ENCODE assay signal across 23 cellular contexts in genomic region chr1:185716095-185716494, GRCh38. TPM values are rescaled to one million over a fixed set of nuclear protein-coding genes. Genes with fewer than 3 reads are reported as not detected.
A peak's percentile ranks its signal among the peaks of the same experiment; 100 is the strongest.
DNase-seq lines count a peak whose midpoint lies in the region; ATAC-seq, FAIRE-seq and TF ChIP-seq lines count a peak whose summit lies in the region.
"Had no signal": no experiment of that assay in that cellular context is flagged by ENCODE, and none has a peak within 500 bp of the region (broad histone marks: within the 10 kb centered on the region; RNA-seq: fewer than 3 reads in every experiment).

No MANE protein-coding gene starts in this region.

- H2BK20ac ChIP-seq in IMR-90 (ENCODE audit: low read depth, low read length) = no peak overlapping the region

- TF ChIP-seq RAD21 in IMR-90 (IDR thresholded peaks at IDR 0.05; ENCODE audit: low read length) (no peak), K562 (CRISPR knock-in tag; conservative IDR thresholded peaks at IDR 0.05 in 1 of 2, IDR thresholded peaks at IDR 0.05 in 1 of 2) (no peak)

- no peak overlapping the region for H2BK120ac ChIP-seq in IMR-90 (ENCODE audit: low read depth, low read length)

- no peak overlapping the region for H3K4ac ChIP-seq in IMR-90 (ENCODE audit: low read depth, low read length)

- dilution Hi-C loops in IMR-90 (cut with HindIII; ENCODE audit: low sequenced_read_pairs, unreplicated experiment) = no loop called here

- H3K27me3 ChIP-seq in A673 (replicated peaks; ENCODE audit: insufficient read depth, low read depth, low read length, poor library complexity) = no peaks in the 10 kb centered on the region
- H3K27me3 ChIP-seq in IMR-90 (ENCODE audit: control insufficient read depth, insufficient read depth, low read length) = no peaks in the 10 kb centered on the region
- H3K27me3 ChIP-seq in K562 (ENCODE audit: control insufficient read depth in 2 of 2, insufficient read depth in 2 of 2, low read length in 2 of 2) = no peaks in the 10 kb centered on the region
- H3K27me3 ChIP-seq: BE2C; BLaER1 treated with 17β-estradiol and CSF1 and Interleukin-3, amounts not matched to agents 10 nM and 100 nM had no signal

- no peaks in the 10 kb centered on the region for H4K20me1 ChIP-seq in IMR-90 (ENCODE audit: insufficient read depth, low read length)
- H4K20me1 ChIP-seq in K562 (replicated peaks; ENCODE audit: control insufficient read depth, insufficient read depth, low read length) = no peaks in the 10 kb centered on the region
- H4K20me1 ChIP-seq: BLaER1 treated with 17β-estradiol and CSF1 and Interleukin-3, amounts not matched to agents 10 nM and 100 nM had no signal

- TF ChIP-seq CTCF in A673 (conservative IDR thresholded peaks at IDR 0.05; ENCODE audit: low read depth, low read length) (no peak), IMR-90 (conservative IDR thresholded peaks at IDR 0.05; ENCODE audit: low read depth, low read length) (no peak), K562 (IDR thresholded peaks at IDR 0.05 in 2 of 3, conservative IDR thresholded peaks at IDR 0.05 in 1 of 3; ENCODE audit: insufficient read depth in 2 of 3, low read depth in 1 of 3, low read length in 3 of 3) (no peak)

- peak overlapping the region; percentile 100 for H3K27ac ChIP-seq in A673 (ENCODE audit: low read depth, low read length, poor library complexity, severe bottlenecking)
- H3K27ac ChIP-seq in IMR-90 (ENCODE audit: insufficient read depth, low read length) = no peak overlapping the region
- no peak overlapping the region for H3K27ac ChIP-seq in K562 (ENCODE audit: extremely low read depth, low read depth, low read length)
- H3K27ac ChIP-seq: BLaER1 treated with 17β-estradiol and CSF1 and Interleukin-3, amounts not matched to agents 10 nM and 100 nM had no signal

- CTCF ChIA-PET in A673 (lab: Charles Lee) (no interaction called here), IMR-90 (lab: Yijun Ruan, JAX) (no interaction called here), K562 (lab: Yijun Ruan, JAX; ENCODE audit: low intra/inter-chr PET ratio) (no interaction called here)

- H4K5ac ChIP-seq in IMR-90 (ENCODE audit: low read depth, low read length) = no peak overlapping the region

- WGBS in IMR-90 (ENCODE audit: extremely low coverage in 2 of 2, insufficient read length in 1 of 2), 2 experiments = no CpG with 5 or more reads among the region's 3 CpGs
- 7% methylated on average over 3 of the region's 3 CpGs for WGBS in K562 (ENCODE audit: insufficient coverage, low coverage, missing lambda C conversion rate)

- intact Hi-C loops in A673 (cut with micrococcal nuclease; ENCODE audit: unreplicated experiment) = loop anchor here (1.0 to 5.0 kb wide), 4 partner anchors 29 to 361 kb away; no protein-coding TSS in a partner anchor
- intact Hi-C loops in IMR-90 (cut with micrococcal nuclease) = no loop called here
- intact Hi-C loops in K562 (cut with micrococcal nuclease) = no loop called here

- H4K91ac ChIP-seq in IMR-90 (ENCODE audit: insufficient read depth, low read depth, low read length) = no peak overlapping the region

- no peak for FAIRE-seq in K562 (lab: Jason Lieb, UNC)
- FAIRE-seq: G401.6, GM12878, GM19239 had no signal

- H3K56ac ChIP-seq in IMR-90 (ENCODE audit: extremely low read depth, insufficient read depth, low read length) = no peak overlapping the region

- H2AK5ac ChIP-seq in IMR-90 (ENCODE audit: low read depth, low read length) = no peak overlapping the region

- H3K79me1 ChIP-seq in IMR-90 (ENCODE audit: low read depth in 1 of 2, low read length in 2 of 2) = no peaks in the 10 kb centered on the region

- no peak overlapping the region for H3K14ac ChIP-seq in IMR-90 (replicated peaks; ENCODE audit: low read depth, low read length)

- no peak for TF ChIP-seq EP300 in K562 (IDR thresholded peaks at IDR 0.05; ENCODE audit: low read length)

- BruUV-seq in A673 (replicated peaks; lab: Mats Ljungman, UMichigan) (no TSS peak), IMR-90 (replicated peaks; lab: Mats Ljungman, UMichigan) (no TSS peak), K562 (replicated peaks; lab: Mats Ljungman, UMichigan) (no TSS peak)

- H3K9me1 ChIP-seq in IMR-90 (ENCODE audit: insufficient read depth, low read length) (no peaks in the 10 kb centered on the region), K562 (ENCODE audit: control insufficient read depth, insufficient read depth, low read length) (no peaks in the 10 kb centered on the region)

- TF ChIP-seq POLR2A in IMR-90 (IDR thresholded peaks at IDR 0.05; ENCODE audit: low read depth, low read length) (no peak), K562 (conservative IDR thresholded peaks at IDR 0.05) (no peak)

- POLR2A ChIA-PET in A673 (lab: Charles Lee; ENCODE audit: low non-redundant PET) (no interaction called here), IMR-90 (lab: Charles Lee; ENCODE audit: unreplicated experiment) (no interaction called here), K562 (lab: Yijun Ruan, JAX) (no interaction called here)

- ATAC-seq in IMR-90 (ENCODE audit: low read depth) (no peak), K562 (no peak), GM19467 (IDR thresholded peaks at IDR 0.05; ENCODE audit: unreplicated experiment) (no peak)
- ATAC-seq: GM12878, GM23338, HCT116 had no signal

- H3K4me3 ChIP-seq in A673 (ENCODE audit: low read depth, low read length, poor library complexity, severe bottlenecking) = no peak overlapping the region
- H3K4me3 ChIP-seq in IMR-90 (ENCODE audit: insufficient read depth, low read depth, low read length) = no peak overlapping the region
- H3K4me3 ChIP-seq in K562 = no peak overlapping the region
- H3K4me3 ChIP-seq: BLaER1 treated with 17β-estradiol and CSF1 and Interleukin-3, amounts not matched to agents 10 nM and 100 nM; GM12878; GM23338 had no signal

- peaks cover 63% of the 10 kb centered on the region for H3K4me1 ChIP-seq in A673 (ENCODE audit: insufficient read depth, low read length, poor library complexity, severe bottlenecking)
- peaks cover 4% of the 10 kb centered on the region for H3K4me1 ChIP-seq in IMR-90 (ENCODE audit: control insufficient read depth, insufficient read depth, low read length)
- H3K4me1 ChIP-seq in K562 (replicated peaks in 1 of 2; ENCODE audit: control insufficient read depth in 2 of 2, insufficient read depth in 2 of 2, low read length in 2 of 2) = no peaks in the 10 kb centered on the region
- H3K4me1 ChIP-seq: BE2C had no signal

- peaks cover 7% of the 10 kb centered on the region for H3K36me3 ChIP-seq in A673 (ENCODE audit: insufficient read depth, low read length, poor library complexity, severe bottlenecking)
- H3K36me3 ChIP-seq in IMR-90 (ENCODE audit: control insufficient read depth, insufficient read depth, low read length) = no peaks in the 10 kb centered on the region
- H3K36me3 ChIP-seq in K562 (ENCODE audit: control insufficient read depth, insufficient read depth, low read length) = no peaks in the 10 kb centered on the region
- H3K36me3 ChIP-seq: BE2C; BLaER1 treated with 17β-estradiol and CSF1 and Interleukin-3, amounts not matched to agents 10 nM and 100 nM had no signal

- in situ Hi-C loops in IMR-90 (cut with MboI; ENCODE audit: low sequenced_read_pairs) = no loop called here
- in situ Hi-C loops in K562 (cut with MboI) = no loop called here

- no peak overlapping the region for H2BK15ac ChIP-seq in IMR-90 (ENCODE audit: low read depth, low read length)

- H3K18ac ChIP-seq in IMR-90 (ENCODE audit: low read depth, low read length) = no peak overlapping the region

- peak; percentile 99 for DNase-seq in A673 (ENCODE audit: low spot score)
- no peak for DNase-seq in IMR-90
- DNase-seq in K562 (ENCODE audit: extremely low read depth in 1 of 4, low spot score in 3 of 4) = no peak
- no peak for DNase-seq in activated gamma-delta T cell treated with Interleukin-2 at 50 U/mL for 16 hours
- DNase-seq in NOMO-1 treated with DMSO at 0.1 percent for 48 hours (lab: John Stamatoyannopoulos, UW; ENCODE audit: unreplicated experiment) = no peak
- DNase-seq: ACHN; AML-193; BE2C; Calu3; CD4-positive, alpha-beta T cell; CD8-positive, alpha-beta memory T cell; COR-L47; DMS153; DND-41; H9 had no signal

- no peak overlapping the region for H4K8ac ChIP-seq in IMR-90 (ENCODE audit: low read depth in 2 of 2, low read length in 2 of 2)

- H2BK5ac ChIP-seq in IMR-90 (ENCODE audit: low read depth, low read length, poor library complexity, severe bottlenecking) = no peak overlapping the region

- H3K4me2 ChIP-seq in IMR-90 (ENCODE audit: low read depth, low read length) = no peak overlapping the region
- H3K4me2 ChIP-seq in K562 (ENCODE audit: insufficient read depth, low read length) = no peak overlapping the region
- H3K4me2 ChIP-seq: GM23338 had no signal

- no peak overlapping the region for H3K23ac ChIP-seq in IMR-90 (ENCODE audit: low read depth, low read length)

- H3K9ac ChIP-seq in IMR-90 (ENCODE audit: low read depth, low read length) (no peak overlapping the region), K562 (ENCODE audit: insufficient read depth in 1 of 2, low read depth in 2 of 2, low read length in 2 of 2) (no peak overlapping the region)
- H3K9ac ChIP-seq: BLaER1 treated with 17β-estradiol and CSF1 and Interleukin-3, amounts not matched to agents 10 nM and 100 nM had no signal

- H2AFZ ChIP-seq in IMR-90 (replicated peaks; ENCODE audit: low read length, poor library complexity) (no peak overlapping the region), K562 (ENCODE audit: low read depth, low read length) (no peak overlapping the region)
- H2AFZ ChIP-seq: GM23338 had no signal

- H2AK9ac ChIP-seq in IMR-90 (replicated peaks; ENCODE audit: low read depth, low read length, poor library complexity) = no peak overlapping the region

- no peaks in the 10 kb centered on the region for H3K79me2 ChIP-seq in K562 (ENCODE audit: control insufficient read depth, insufficient read depth, low read length)

- H3K9me3 ChIP-seq in A673 (ENCODE audit: low read depth, low read length, poor library complexity, severe bottlenecking) (no peaks in the 10 kb centered on the region), IMR-90 (ENCODE audit: control insufficient read depth, insufficient read depth, low read length) (no peaks in the 10 kb centered on the region), K562 (replicated peaks; ENCODE audit: control insufficient read depth, insufficient read depth, low read depth, low read length) (no peaks in the 10 kb centered on the region)
- H3K9me3 ChIP-seq: BE2C; BLaER1 treated with 17β-estradiol and CSF1 and Interleukin-3, amounts not matched to agents 10 nM and 100 nM had no signal

RNA-seq across cellular contexts. Expression of gene HMCN1, which starts 18.1 kb away (rescaled TPM):
- total RNA-seq in A673 (2021) (134 and 182 TPM in 2 replicates), IMR-90 (2012; rRNA removed) (7.8 and 11.7 TPM in 2 replicates), K562 (2014; rRNA removed) (0.08 and 0.18 TPM in 2 replicates), K562 (2014; rRNA removed; fragmentation: Illumina TruSeq; extraction: Trizol) (0.26 and 0.36 TPM in 2 replicates), K562 (2015; rRNA removed; fragmentation: Illumina TruSeq; extraction: Trizol) (0.08 and 0.29 TPM in 2 replicates), K562 (2021) (0.13 and 0.16 TPM in 2 replicates)
- polyA plus RNA-seq in IMR-90 (2012; rRNA removed) (4.6 and 6.1 TPM in 2 replicates), K562 (2011; rRNA removed) (0.05 and 0.07 TPM in 2 replicates), K562 (2014; fragmentation: Illumina TruSeq; extraction: Trizol) (0.08 and 0.16 TPM in 2 replicates), K562 (2014; fragmentation: Nextera tagmentation; extraction: Ambion mirVana) (under 1 TPM; 0.21 to 0.31 TPM), K562 (2014; rRNA removed) (0.24 and 0.29 TPM in 2 replicates)
- 2.0 and 3.3 TPM in 2 replicates for polyA plus RNA-seq in IMR-90 (2012; cell fraction: cytosol; rRNA removed)
- polyA plus RNA-seq in IMR-90 (2012; cell fraction: nucleus; rRNA removed; ENCODE audit: low replicate concordance) = 1.9 and 6.6 TPM in 2 replicates
- 0.07 and 0.32 TPM in 2 replicates for total RNA-seq in K562 (2011; cell fraction: chromatin; rRNA removed; ENCODE audit: low replicate concordance)
- under 0.01 TPM in 2 replicates for total RNA-seq in K562 (2011; cell fraction: nucleolus; rRNA removed)
- 0.07 TPM in 1 of 2 replicates, not detected in the other for total RNA-seq in K562 (2011; cell fraction: nucleoplasm; rRNA removed)
- 0.04 and 0.07 TPM in 2 replicates for polyA plus RNA-seq in K562 (2011; cell fraction: cytosol; rRNA removed)
- polyA plus RNA-seq in K562 (2011; cell fraction: nucleus; rRNA removed) = 0.20 and 0.56 TPM in 2 replicates
- 0.12 and 0.36 TPM in 2 replicates for polyA plus RNA-seq in K562 (2012)
- polyA minus RNA-seq in K562 (2011; rRNA and poly(A)+ RNA removed) = 0.07 and 0.54 TPM in 2 replicates
- 0.09 TPM in 1 of 2 replicates, not detected in the other for polyA minus RNA-seq in K562 (2011; cell fraction: cytosol; rRNA and poly(A)+ RNA removed)
- under 0.01 and 0.33 TPM in 2 replicates for polyA minus RNA-seq in K562 (2011; cell fraction: nucleus; rRNA and poly(A)+ RNA removed)
- polyA plus RNA-seq: CD14-positive monocyte; CD8-positive, alpha-beta memory T cell had no signal

Comparison
In these comparisons a context has a peak if more than half of its experiments do, and no peak if none do; other contexts are left out.
1. RNA of gene HMCN1, which starts 18.1 kb away (total RNA-seq): 134 to 182 TPM in A673; 7.8 to 11.7 TPM in IMR-90 and under 0.01 to 0.36 TPM in K562; every median in the first group is over 10 times any median in the second.